22 cellular contexts compared by ENCODE assay signal in genomic region chrX:30880058-30880457, GRCh38.
"Had no signal": no experiment of that assay in that cellular context is flagged by ENCODE, and none has a peak within 500 bp of the region (broad histone marks: within the 10 kb centered on the region; RNA-seq: fewer than 3 reads in every experiment).

No MANE protein-coding gene starts in this region.

- H3K4me3 Mint-ChIP-seq: naive thymus-derived CD8-positive, alpha-beta T cell; stimulated activated naive B cell treated with anti-CD40 and anti-IgM and Interleukin-4, amounts not matched to agents 10 μg/mL and 1 μg/mL and 100 μg/mL, for 72 hours had no signal

- H3K36me3 ChIP-seq: neutrophil, spleen, stomach, thoracic aorta, transverse colon had no signal

- DNase-seq: cortex of kidney; dorsolateral prefrontal cortex; effector CD8-positive, alpha-beta T cell; foreskin melanocyte; head of caudate nucleus; hippocampal formation; kidney glomerular epithelial cell; mucosa of descending colon; naive thymus-derived CD8-positive, alpha-beta T cell; posterior cingulate gyrus; spleen; stimulated activated CD4-positive, alpha-beta T cell treated with anti-CD3 and anti-CD28 coated beads, Interleukin-15, amount 100 ng/mL, for 24 hours; stimulated activated CD4-positive, alpha-beta T cell treated with anti-CD3 and anti-CD28 coated beads, Interleukin-1b, Interleukin-23, amount 100 ng/mL, for 48 hours; stimulated activated CD4-positive, alpha-beta T cell treated with anti-CD3 and anti-CD28 coated beads, Interleukin-4, amount 100 ng/mL, for 24 hours; stimulated activated naive B cell treated with anti-CD40 and anti-IgM and Interleukin-4, amounts not matched to agents 10 μg/mL and 1 μg/mL and 100 μg/mL, for 72 hours; stomach; substantia nigra; transverse colon had no signal

- ATAC-seq: mucosa of descending colon; naive thymus-derived CD8-positive, alpha-beta T cell; sciatic nerve; stimulated activated naive B cell treated with anti-CD40 and anti-IgM and Interleukin-4, amounts not matched to agents 10 μg/mL and 1 μg/mL and 100 μg/mL, for 72 hours had no signal

- FAIRE-seq: urothelium cell line had no signal

- H3K9me3 Mint-ChIP-seq: naive thymus-derived CD8-positive, alpha-beta T cell; stimulated activated naive B cell treated with anti-CD40 and anti-IgM and Interleukin-4, amounts not matched to agents 10 μg/mL and 1 μg/mL and 100 μg/mL, for 72 hours had no signal

- H3K9me3 ChIP-seq: mucosa of descending colon, neutrophil, spleen, stomach, thoracic aorta, transverse colon had no signal

- H3K27ac Mint-ChIP-seq: naive thymus-derived CD8-positive, alpha-beta T cell; stimulated activated naive B cell treated with anti-CD40 and anti-IgM and Interleukin-4, amounts not matched to agents 10 μg/mL and 1 μg/mL and 100 μg/mL, for 72 hours had no signal

- H3K27ac ChIP-seq: dorsolateral prefrontal cortex, neutrophil, spleen, stomach, thoracic aorta, transverse colon had no signal

- H3K27me3 Mint-ChIP-seq: naive thymus-derived CD8-positive, alpha-beta T cell; stimulated activated naive B cell treated with anti-CD40 and anti-IgM and Interleukin-4, amounts not matched to agents 10 μg/mL and 1 μg/mL and 100 μg/mL, for 72 hours had no signal

- H3K36me3 Mint-ChIP-seq: stimulated activated naive B cell treated with anti-CD40 and anti-IgM and Interleukin-4, amounts not matched to agents 10 μg/mL and 1 μg/mL and 100 μg/mL, for 72 hours had no signal

- H3K27me3 ChIP-seq: neutrophil, spleen, stomach, transverse colon had no signal

- H3K4me3 ChIP-seq: dorsolateral prefrontal cortex, mucosa of descending colon, spleen, stomach, thoracic aorta, transverse colon had no signal

- H3K4me1 ChIP-seq: transverse colon had no signal
